Comparison of ENCODE assay signal across 8 cellular contexts in the genomic region with DNA sequence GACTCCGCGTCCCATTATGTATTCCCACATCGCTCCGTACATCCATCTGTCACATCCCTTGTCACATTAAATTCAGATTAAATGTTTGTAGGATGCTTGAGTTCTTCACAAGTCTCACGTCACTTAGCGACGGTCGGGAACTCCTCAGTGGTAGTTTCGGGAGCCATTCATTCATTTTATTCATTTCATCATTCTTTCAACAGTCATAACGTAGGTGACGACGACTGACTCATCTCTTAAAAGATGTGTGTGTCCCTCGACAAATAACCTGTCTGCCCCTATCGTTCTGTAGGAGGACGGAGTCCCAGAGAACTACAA. TPM values are rescaled to one million over a fixed set of nuclear protein-coding genes. Genes with fewer than 3 reads are reported as not detected.
DNase-seq lines count a peak whose midpoint lies in the region; ATAC-seq and TF ChIP-seq lines count a peak whose summit lies in the region.

No MANE protein-coding gene starts in this region.

- peaks cover 21% of the 10 kb centered on the region for H3K36me3 ChIP-seq in BE2C
- peaks cover 18% of the 10 kb centered on the region; the same call in 1 of the 2 replicates for H3K36me3 ChIP-seq in Karpas-422 (ENCODE audit: insufficient read depth, low read length)
- peaks cover 10 to 14% of the 10 kb centered on the region in 2 donors for H3K36me3 ChIP-seq in duodenal mucosa (ENCODE audit: control insufficient read depth in 1 of 2, insufficient read depth in 2 of 2, low read length in 2 of 2)

- peak overlapping the region; percentile 96 for H3K4me3 Mint-ChIP-seq in nephron progenitor cell

- H4K20me1 ChIP-seq in Karpas-422 (ENCODE audit: insufficient read depth, low read depth, low read length): no peaks in the 10 kb centered on the region

- DNase-seq in BE2C (no peak), Karpas-422 (no peak), nephron progenitor cell (no peak), 8988T (no peak), mucosa of gallbladder (ENCODE audit: low spot score) (no peak)

- H3K27ac ChIP-seq in Karpas-422 (ENCODE audit: low read length) (no peak overlapping the region), duodenal mucosa (ENCODE audit: low read depth, low read length) (no peak overlapping the region)

- H2AFZ ChIP-seq in Karpas-422 (ENCODE audit: low read length): peak overlapping the region; percentile 99

- no peak overlapping the region for H3K27ac Mint-ChIP-seq in nephron progenitor cell

- no peaks in the 10 kb centered on the region for H3K9me3 Mint-ChIP-seq in nephron progenitor cell

- no peaks in the 10 kb centered on the region for H3K9me2 ChIP-seq in Karpas-422 (replicated peaks; ENCODE audit: insufficient read depth, low read length)

- H3K4me1 ChIP-seq in BE2C (no peaks in the 10 kb centered on the region), Karpas-422 (ENCODE audit: low read length) (peaks cover 41% of the 10 kb centered on the region), duodenal mucosa (ENCODE audit: control insufficient read depth in 1 of 2, insufficient read depth in 2 of 2, low read length in 2 of 2) (peaks cover 12 to 16% of the 10 kb centered on the region in 2 donors)

- H3K4me2 ChIP-seq in Karpas-422 (ENCODE audit: low read depth, low read length, poor library complexity, severe bottlenecking): peak overlapping the region; percentile 81

- peak overlapping the region; percentile 95 for H3K4me3 ChIP-seq in BE2C (ENCODE audit: low read depth, low read length)
- peak overlapping the region; percentile 89 for H3K4me3 ChIP-seq in Karpas-422 (ENCODE audit: low read length)
- peak overlapping the region; percentile 84 to 91 for H3K4me3 ChIP-seq in duodenal mucosa (ENCODE audit: low read depth in 1 of 2, low read length in 2 of 2)

- peaks cover 37% of the 10 kb centered on the region for H3K79me2 ChIP-seq in Karpas-422 (ENCODE audit: low read length)

- H3K9ac ChIP-seq in Karpas-422 (ENCODE audit: low read length) (peak overlapping the region; percentile 77), duodenal mucosa (ENCODE audit: low read depth in 1 of 2, low read length in 2 of 2) (peak overlapping the region in 1 of 2 donors; percentile 4)

- ATAC-seq in HG03095 (IDR thresholded peaks at IDR 0.05; ENCODE audit: unreplicated experiment) (no peak), HG03045 (IDR thresholded peaks at IDR 0.05; ENCODE audit: unreplicated experiment) (no peak)

- no peaks in the 10 kb centered on the region for H3K27me3 ChIP-seq in BE2C
- H3K27me3 ChIP-seq in Karpas-422 (ENCODE audit: low read length): no peaks in the 10 kb centered on the region
- no peaks in the 10 kb centered on the region for H3K27me3 ChIP-seq in duodenal mucosa (ENCODE audit: control insufficient read depth in 1 of 2, insufficient read depth in 2 of 2, low read length in 2 of 2)

- TF ChIP-seq CTCF in BE2C (IDR thresholded peaks at IDR 0.05; ENCODE audit: low read depth, low read length) (no peak), nephron progenitor cell (IDR thresholded peaks at IDR 0.05) (no peak)

- H3K4me1 Mint-ChIP-seq in nephron progenitor cell: peaks cover 21% of the 10 kb centered on the region

- H3K9me3 ChIP-seq in BE2C: no peaks in the 10 kb centered on the region
- H3K9me3 ChIP-seq in Karpas-422 (ENCODE audit: low read length): no peaks in the 10 kb centered on the region
- H3K9me3 ChIP-seq in duodenal mucosa (ENCODE audit: control insufficient read depth in 1 of 2, low read length in 2 of 2): no peaks in the 10 kb centered on the region

- peaks cover 26% of the 10 kb centered on the region for H3K36me3 Mint-ChIP-seq in nephron progenitor cell (ENCODE audit: low read depth)

- H3K27me3 Mint-ChIP-seq in nephron progenitor cell (ENCODE audit: low read depth, poor library complexity): peaks cover 31% of the 10 kb centered on the region

RNA-seq across cellular contexts. Expression of a gene that starts 0.3 kb away (rescaled TPM):
- 172 TPM for polyA plus RNA-seq in BE2C (2012; ENCODE audit: insufficient read depth, insufficient read length, low read depth)
- total RNA-seq in Karpas-422 (2014; rRNA removed; shearing (Covaris generic); ENCODE audit: low replicate concordance): 62.6 and 85.7 TPM in 2 replicates
- total RNA-seq in mucosa of gallbladder: 58.8 TPM

RNA-seq across cellular contexts. Expression of a gene that starts 59.1 kb away (rescaled TPM):
- 0.45 TPM for polyA plus RNA-seq in BE2C (2012; ENCODE audit: insufficient read depth, insufficient read length, low read depth)
- 0.36 and 1.6 TPM in 2 replicates for total RNA-seq in Karpas-422 (2014; rRNA removed; shearing (Covaris generic); ENCODE audit: low replicate concordance)
- total RNA-seq in mucosa of gallbladder: 22.7 TPM
